1 cellular context compared by ENCODE assay signal in the genomic region with DNA sequence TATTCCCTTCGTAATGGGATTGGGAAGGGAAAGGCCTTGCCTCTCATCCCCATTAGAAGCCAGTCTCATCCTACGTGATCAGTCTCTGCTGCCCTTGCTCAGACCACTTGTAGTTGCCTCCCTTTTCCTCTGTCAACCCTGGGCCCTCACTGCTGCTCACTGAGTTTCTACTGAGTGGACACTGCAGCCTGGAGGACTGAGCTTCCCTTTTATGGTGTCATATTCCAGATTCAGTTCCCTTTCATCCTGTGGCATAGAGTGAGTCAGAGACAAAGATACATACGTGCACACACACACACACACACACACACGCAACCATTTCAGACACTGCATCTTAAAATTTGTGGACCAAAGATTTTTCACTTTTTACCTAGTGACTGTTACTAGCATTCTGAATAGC.
TF ChIP-seq lines count a peak whose summit lies in the region.

No MANE protein-coding gene starts in this region.

TF ChIP-seq in HepG2, 621 proteins besides CTCF, POLR2A, EP300 and RAD21 (continued from another document):
- TF ChIP-seq, protein P1, sequence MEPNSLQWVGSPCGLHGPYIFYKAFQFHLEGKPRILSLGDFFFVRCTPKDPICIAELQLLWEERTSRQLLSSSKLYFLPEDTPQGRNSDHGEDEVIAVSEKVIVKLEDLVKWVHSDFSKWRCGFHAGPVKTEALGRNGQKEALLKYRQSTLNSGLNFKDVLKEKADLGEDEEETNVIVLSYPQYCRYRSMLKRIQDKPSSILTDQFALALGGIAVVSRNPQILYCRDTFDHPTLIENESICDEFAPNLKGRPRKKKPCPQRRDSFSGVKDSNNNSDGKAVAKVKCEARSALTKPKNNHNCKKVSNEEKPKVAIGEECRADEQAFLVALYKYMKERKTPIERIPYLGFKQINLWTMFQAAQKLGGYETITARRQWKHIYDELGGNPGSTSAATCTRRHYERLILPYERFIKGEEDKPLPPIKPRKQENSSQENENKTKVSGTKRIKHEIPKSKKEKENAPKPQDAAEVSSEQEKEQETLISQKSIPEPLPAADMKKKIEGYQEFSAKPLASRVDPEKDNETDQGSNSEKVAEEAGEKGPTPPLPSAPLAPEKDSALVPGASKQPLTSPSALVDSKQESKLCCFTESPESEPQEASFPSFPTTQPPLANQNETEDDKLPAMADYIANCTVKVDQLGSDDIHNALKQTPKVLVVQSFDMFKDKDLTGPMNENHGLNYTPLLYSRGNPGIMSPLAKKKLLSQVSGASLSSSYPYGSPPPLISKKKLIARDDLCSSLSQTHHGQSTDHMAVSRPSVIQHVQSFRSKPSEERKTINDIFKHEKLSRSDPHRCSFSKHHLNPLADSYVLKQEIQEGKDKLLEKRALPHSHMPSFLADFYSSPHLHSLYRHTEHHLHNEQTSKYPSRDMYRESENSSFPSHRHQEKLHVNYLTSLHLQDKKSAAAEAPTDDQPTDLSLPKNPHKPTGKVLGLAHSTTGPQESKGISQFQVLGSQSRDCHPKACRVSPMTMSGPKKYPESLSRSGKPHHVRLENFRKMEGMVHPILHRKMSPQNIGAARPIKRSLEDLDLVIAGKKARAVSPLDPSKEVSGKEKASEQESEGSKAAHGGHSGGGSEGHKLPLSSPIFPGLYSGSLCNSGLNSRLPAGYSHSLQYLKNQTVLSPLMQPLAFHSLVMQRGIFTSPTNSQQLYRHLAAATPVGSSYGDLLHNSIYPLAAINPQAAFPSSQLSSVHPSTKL (CRISPR knock-in tag; IDR thresholded peaks at IDR 0.05), result no peak
- TF ChIP-seq, protein P2, sequence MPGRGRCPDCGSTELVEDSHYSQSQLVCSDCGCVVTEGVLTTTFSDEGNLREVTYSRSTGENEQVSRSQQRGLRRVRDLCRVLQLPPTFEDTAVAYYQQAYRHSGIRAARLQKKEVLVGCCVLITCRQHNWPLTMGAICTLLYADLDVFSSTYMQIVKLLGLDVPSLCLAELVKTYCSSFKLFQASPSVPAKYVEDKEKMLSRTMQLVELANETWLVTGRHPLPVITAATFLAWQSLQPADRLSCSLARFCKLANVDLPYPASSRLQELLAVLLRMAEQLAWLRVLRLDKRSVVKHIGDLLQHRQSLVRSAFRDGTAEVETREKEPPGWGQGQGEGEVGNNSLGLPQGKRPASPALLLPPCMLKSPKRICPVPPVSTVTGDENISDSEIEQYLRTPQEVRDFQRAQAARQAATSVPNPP (CRISPR knock-in tag; IDR thresholded peaks at IDR 0.05), result no peak
- no peak for TF ChIP-seq NCOR1 (IDR thresholded peaks at IDR 0.05; ENCODE audit: borderline replicate concordance, low read length)
- TF ChIP-seq ZC3H13 (CRISPR knock-in tag; IDR thresholded peaks at IDR 0.05), result no peak
- no peak for TF ChIP-seq SSRP1 (CRISPR knock-in tag; IDR thresholded peaks at IDR 0.05)
- TF ChIP-seq, protein P3, sequence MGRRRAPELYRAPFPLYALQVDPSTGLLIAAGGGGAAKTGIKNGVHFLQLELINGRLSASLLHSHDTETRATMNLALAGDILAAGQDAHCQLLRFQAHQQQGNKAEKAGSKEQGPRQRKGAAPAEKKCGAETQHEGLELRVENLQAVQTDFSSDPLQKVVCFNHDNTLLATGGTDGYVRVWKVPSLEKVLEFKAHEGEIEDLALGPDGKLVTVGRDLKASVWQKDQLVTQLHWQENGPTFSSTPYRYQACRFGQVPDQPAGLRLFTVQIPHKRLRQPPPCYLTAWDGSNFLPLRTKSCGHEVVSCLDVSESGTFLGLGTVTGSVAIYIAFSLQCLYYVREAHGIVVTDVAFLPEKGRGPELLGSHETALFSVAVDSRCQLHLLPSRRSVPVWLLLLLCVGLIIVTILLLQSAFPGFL (CRISPR knock-in tag; IDR thresholded peaks at IDR 0.05), result no peak
- TF ChIP-seq, protein P4, sequence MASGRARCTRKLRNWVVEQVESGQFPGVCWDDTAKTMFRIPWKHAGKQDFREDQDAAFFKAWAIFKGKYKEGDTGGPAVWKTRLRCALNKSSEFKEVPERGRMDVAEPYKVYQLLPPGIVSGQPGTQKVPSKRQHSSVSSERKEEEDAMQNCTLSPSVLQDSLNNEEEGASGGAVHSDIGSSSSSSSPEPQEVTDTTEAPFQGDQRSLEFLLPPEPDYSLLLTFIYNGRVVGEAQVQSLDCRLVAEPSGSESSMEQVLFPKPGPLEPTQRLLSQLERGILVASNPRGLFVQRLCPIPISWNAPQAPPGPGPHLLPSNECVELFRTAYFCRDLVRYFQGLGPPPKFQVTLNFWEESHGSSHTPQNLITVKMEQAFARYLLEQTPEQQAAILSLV (CRISPR knock-in tag; IDR thresholded peaks at IDR 0.05; ENCODE audit: borderline replicate concordance), result no peak
- TF ChIP-seq MAFG (CRISPR knock-in tag; IDR thresholded peaks at IDR 0.05), result no peak
- TF ChIP-seq, protein P5, sequence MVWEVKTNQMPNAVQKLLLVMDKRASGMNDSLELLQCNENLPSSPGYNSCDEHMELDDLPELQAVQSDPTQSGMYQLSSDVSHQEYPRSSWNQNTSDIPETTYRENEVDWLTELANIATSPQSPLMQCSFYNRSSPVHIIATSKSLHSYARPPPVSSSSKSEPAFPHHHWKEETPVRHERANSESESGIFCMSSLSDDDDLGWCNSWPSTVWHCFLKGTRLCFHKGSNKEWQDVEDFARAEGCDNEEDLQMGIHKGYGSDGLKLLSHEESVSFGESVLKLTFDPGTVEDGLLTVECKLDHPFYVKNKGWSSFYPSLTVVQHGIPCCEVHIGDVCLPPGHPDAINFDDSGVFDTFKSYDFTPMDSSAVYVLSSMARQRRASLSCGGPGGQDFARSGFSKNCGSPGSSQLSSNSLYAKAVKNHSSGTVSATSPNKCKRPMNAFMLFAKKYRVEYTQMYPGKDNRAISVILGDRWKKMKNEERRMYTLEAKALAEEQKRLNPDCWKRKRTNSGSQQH (CRISPR knock-in tag; IDR thresholded peaks at IDR 0.05; ENCODE audit: low read depth), result no peak
- TF ChIP-seq RARA (CRISPR knock-in tag; IDR thresholded peaks at IDR 0.05), result no peak
- no peak for TF ChIP-seq ZNF543 (CRISPR knock-in tag; IDR thresholded peaks at IDR 0.05)
- no peak for TF ChIP-seq POLR2G (IDR thresholded peaks at IDR 0.05; ENCODE audit: low read depth, low read length)
- no peak for TF ChIP-seq ZNF10 (CRISPR knock-in tag; IDR thresholded peaks at IDR 0.05; ENCODE audit: borderline replicate concordance, low read depth)
- no peak for TF ChIP-seq ZNF501 (CRISPR knock-in tag; IDR thresholded peaks at IDR 0.05)
